In genomic region chr12:102120564-102120873, GRCh38 we compare ENCODE assay signal across 8 cellular contexts. TPM values are rescaled to one million over a fixed set of nuclear protein-coding genes. Genes with fewer than 3 reads are reported as not detected.
A peak's percentile ranks its signal among the peaks of the same experiment; 100 is the strongest.
DNase-seq lines count a peak whose midpoint lies in the region; TF ChIP-seq lines count a peak whose summit lies in the region.

No MANE protein-coding gene starts in this region.

- POLR2A ChIA-PET in activated CD4-positive, alpha-beta memory T cell treated with anti-CD3 and anti-CD28 coated beads, Interleukin-2, amount 10 ng/mL, durations not matched to agents 7 days and 5 days (lab: Charles Lee), result interaction anchor here (1.0 to 6.2 kb wide), 6 partner anchors 10 to 61 kb away, joined by 3 to 48 read pairs (median 6); partner anchors contain the start of gene WASHC3

- no peak for TF ChIP-seq POLR2A in thyroid gland (IDR thresholded peaks at IDR 0.05)

- no peak for DNase-seq in activated T-cell treated with anti-CD3 and anti-CD28 coated beads, Interleukin-2, amount 50 U/mL, for 24 hours
- no peak for DNase-seq in activated T-cell treated with anti-CD3 and anti-CD28 coated beads, Interleukin-2, amount 50 U/mL, for 1 hour
- no peak for DNase-seq in activated CD4-positive, alpha-beta memory T cell treated with anti-CD3 and anti-CD28 coated beads, Interleukin-2, amount 10 ng/mL, durations not matched to agents 7 days and 5 days
- DNase-seq in immature natural killer cell, result no peak
- DNase-seq in thyroid gland, result no peak
- no peak for DNase-seq in epidermal melanocyte (ENCODE audit: insufficient read length, low spot score)
- no peak for DNase-seq in NOMO-1 treated with DMSO at 0.1 percent for 48 hours (lab: John Stamatoyannopoulos, UW; ENCODE audit: unreplicated experiment)
- DNase-seq in central memory CD4-positive, alpha-beta T cell, result no peak

- H3K4me3 ChIP-seq in thyroid gland (replicated peaks in 1 of 3), result peak overlapping the region in 2 of 3 donors; percentile 7 to 73

- no peaks in the 10 kb centered on the region for H3K27me3 Mint-ChIP-seq in activated T-cell treated with anti-CD3 and anti-CD28 coated beads, Interleukin-2, amount 50 U/mL, for 24 hours
- H3K27me3 Mint-ChIP-seq in activated CD4-positive, alpha-beta memory T cell treated with anti-CD3 and anti-CD28 coated beads, Interleukin-2, amount 10 ng/mL, durations not matched to agents 7 days and 5 days, result no peaks in the 10 kb centered on the region
- H3K27me3 Mint-ChIP-seq in immature natural killer cell (ENCODE audit: low read depth in 3 of 3), result peaks cover 0 to 9% (median 2%) of the 10 kb centered on the region in 3 donors

- peak overlapping the region; percentile 94 for H3K4me3 Mint-ChIP-seq in activated T-cell treated with anti-CD3 and anti-CD28 coated beads, Interleukin-2, amount 50 U/mL, for 24 hours
- H3K4me3 Mint-ChIP-seq in activated CD4-positive, alpha-beta memory T cell treated with anti-CD3 and anti-CD28 coated beads, Interleukin-2, amount 10 ng/mL, durations not matched to agents 7 days and 5 days, result peak overlapping the region; percentile 91
- H3K4me3 Mint-ChIP-seq in immature natural killer cell, result peak overlapping the region; percentile 92 to 96 (median 93)

- WGBS in thyroid gland, 2 donors, result 6 to 7% methylated on average over 4 of the region's 4 CpGs

- no peaks in the 10 kb centered on the region for H3K27me3 ChIP-seq in thyroid gland

- no peak overlapping the region for H3K27ac ChIP-seq in thyroid gland

- H3K9me3 ChIP-seq in thyroid gland, result no peaks in the 10 kb centered on the region

- CTCF ChIA-PET in activated CD4-positive, alpha-beta memory T cell treated with anti-CD3 and anti-CD28 coated beads, Interleukin-2, amount 10 ng/mL, durations not matched to agents 7 days and 5 days (lab: Charles Lee), result interaction anchor here (1.0 to 1.8 kb wide), 3 partner anchors 49 to 61 kb away, joined by 4 to 5 read pairs (median 4); partner anchors contain the start of gene WASHC3

- peak overlapping the region; percentile 95 for H3K27ac Mint-ChIP-seq in activated T-cell treated with anti-CD3 and anti-CD28 coated beads, Interleukin-2, amount 50 U/mL, for 24 hours
- H3K27ac Mint-ChIP-seq in activated CD4-positive, alpha-beta memory T cell treated with anti-CD3 and anti-CD28 coated beads, Interleukin-2, amount 10 ng/mL, durations not matched to agents 7 days and 5 days, result peak overlapping the region; percentile 91
- H3K27ac Mint-ChIP-seq in immature natural killer cell, result peak overlapping the region; percentile 91 to 97 (median 93)

- H3K36me3 ChIP-seq in thyroid gland, result peaks cover 0 to 4% of the 10 kb centered on the region in 2 donors

- peaks cover 12% of the 10 kb centered on the region in 2 donors for H3K4me1 ChIP-seq in thyroid gland

- no peaks in the 10 kb centered on the region for H3K9me3 Mint-ChIP-seq in activated T-cell treated with anti-CD3 and anti-CD28 coated beads, Interleukin-2, amount 50 U/mL, for 24 hours
- H3K9me3 Mint-ChIP-seq in activated CD4-positive, alpha-beta memory T cell treated with anti-CD3 and anti-CD28 coated beads, Interleukin-2, amount 10 ng/mL, durations not matched to agents 7 days and 5 days, result no peaks in the 10 kb centered on the region
- no peaks in the 10 kb centered on the region for H3K9me3 Mint-ChIP-seq in immature natural killer cell

- H3K4me1 Mint-ChIP-seq in activated T-cell treated with anti-CD3 and anti-CD28 coated beads, Interleukin-2, amount 50 U/mL, for 24 hours (ENCODE audit: low read depth), result peaks cover 26% of the 10 kb centered on the region
- peaks cover 42% of the 10 kb centered on the region for H3K4me1 Mint-ChIP-seq in activated CD4-positive, alpha-beta memory T cell treated with anti-CD3 and anti-CD28 coated beads, Interleukin-2, amount 10 ng/mL, durations not matched to agents 7 days and 5 days
- peaks cover 18 to 30% of the 10 kb centered on the region in 2 donors for H3K4me1 Mint-ChIP-seq in immature natural killer cell

- intact Hi-C loops in thyroid gland (cut with DNase I), result no loop called here

- peaks cover 60% of the 10 kb centered on the region for H3K36me3 Mint-ChIP-seq in activated T-cell treated with anti-CD3 and anti-CD28 coated beads, Interleukin-2, amount 50 U/mL, for 24 hours (ENCODE audit: low read depth)
- H3K36me3 Mint-ChIP-seq in activated CD4-positive, alpha-beta memory T cell treated with anti-CD3 and anti-CD28 coated beads, Interleukin-2, amount 10 ng/mL, durations not matched to agents 7 days and 5 days (ENCODE audit: low read depth), result peaks cover 37% of the 10 kb centered on the region
- peaks cover 5 to 16% (median 13%) of the 10 kb centered on the region in 3 donors for H3K36me3 Mint-ChIP-seq in immature natural killer cell

- TF ChIP-seq CTCF in thyroid gland (IDR thresholded peaks at IDR 0.05), result no peak

RNA-seq across cellular contexts. Expression of gene PARPBP, which starts 0.5 kb away (rescaled TPM):
- total RNA-seq in activated CD4-positive, alpha-beta memory T cell treated with anti-CD3 and anti-CD28 coated beads, Interleukin-2, amount 10 ng/mL, durations not matched to agents 7 days and 5 days, result 10 to 100 TPM; 18.8 to 25.3 TPM
- 10 to 100 TPM in 1 of 3 donors, 1 to 10 TPM in 2; 2.3 to 10.1 (median 2.5) TPM for polyA plus RNA-seq in immature natural killer cell
- 1 to 10 TPM in 3 of 4 donors, under 1 TPM in 1; 0.98 to 3.9 (median 2.5) TPM for total RNA-seq in thyroid gland

RNA-seq across cellular contexts. Expression of gene NUP37, which starts 0.6 kb away (rescaled TPM):
- 10 to 100 TPM; 59.9 to 65.9 TPM for total RNA-seq in activated CD4-positive, alpha-beta memory T cell treated with anti-CD3 and anti-CD28 coated beads, Interleukin-2, amount 10 ng/mL, durations not matched to agents 7 days and 5 days
- polyA plus RNA-seq in immature natural killer cell, result 10 to 100 TPM; 18.7 to 22.0 (median 20.0) TPM
- 10 to 100 TPM; 20.8 to 27.9 (median 24.6) TPM for total RNA-seq in thyroid gland

RNA-seq across cellular contexts. Expression of gene WASHC3, which starts 58.7 kb away (rescaled TPM):
- 10 to 100 TPM; 53.4 to 54.7 TPM for total RNA-seq in activated CD4-positive, alpha-beta memory T cell treated with anti-CD3 and anti-CD28 coated beads, Interleukin-2, amount 10 ng/mL, durations not matched to agents 7 days and 5 days
- 10 to 100 TPM; 63.4 to 94.3 (median 85.8) TPM for polyA plus RNA-seq in immature natural killer cell
- 10 to 100 TPM; 82.8 to 96.2 (median 89.2) TPM for total RNA-seq in thyroid gland

Comparison
In these comparisons a context has a peak if more than half of its experiments do, and no peak if none do; other contexts are left out.
1. RNA of gene PARPBP, which starts 0.5 kb away (total RNA-seq): 18.8 to 25.3 TPM in activated CD4-positive, alpha-beta memory T cell treated with anti-CD3 and anti-CD28 coated beads, Interleukin-2, amount 10 ng/mL, durations not matched to agents 7 days and 5 days; 0.98 to 3.9 TPM in thyroid gland; every median in the first group is over 4 times any median in the second.
2. Peak in every context shown above with its lines, with median percentiles within 50 percentile points of each other: H3K27ac Mint-ChIP-seq and H3K4me3 Mint-ChIP-seq.